8 cellular contexts compared by ENCODE assay signal in the genomic region with DNA sequence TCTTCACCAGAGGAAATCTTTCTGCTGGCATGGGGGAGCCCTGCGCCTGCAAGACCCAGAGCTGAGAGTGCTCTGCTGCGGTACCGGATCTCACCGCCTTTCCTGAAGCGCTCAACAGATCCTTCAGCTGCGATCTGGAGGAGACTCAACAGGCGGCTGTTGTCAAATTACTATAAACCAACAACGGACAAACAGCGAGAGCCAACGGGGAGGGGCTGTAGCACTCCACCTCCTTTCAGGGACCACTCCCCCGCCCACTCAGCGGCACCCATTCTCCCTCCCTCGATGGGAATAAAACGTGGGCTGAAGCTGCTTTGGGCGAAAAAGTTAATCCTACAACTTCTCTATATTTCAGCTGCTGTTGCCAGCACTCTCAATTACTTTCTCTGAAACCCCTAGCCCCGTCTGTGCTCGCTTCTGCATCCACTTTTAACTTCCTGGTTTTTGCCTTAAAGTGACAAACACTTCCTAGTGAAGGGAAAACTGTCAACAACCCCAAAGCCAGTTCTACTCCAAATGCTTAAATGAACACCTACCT. TPM values are rescaled to one million over a fixed set of nuclear protein-coding genes. Genes with fewer than 3 reads are reported as not detected.
A peak's percentile ranks its signal among the peaks of the same experiment; 100 is the strongest.
DNase-seq lines count a peak whose midpoint lies in the region; ATAC-seq and TF ChIP-seq lines count a peak whose summit lies in the region.

A gene with protein sequence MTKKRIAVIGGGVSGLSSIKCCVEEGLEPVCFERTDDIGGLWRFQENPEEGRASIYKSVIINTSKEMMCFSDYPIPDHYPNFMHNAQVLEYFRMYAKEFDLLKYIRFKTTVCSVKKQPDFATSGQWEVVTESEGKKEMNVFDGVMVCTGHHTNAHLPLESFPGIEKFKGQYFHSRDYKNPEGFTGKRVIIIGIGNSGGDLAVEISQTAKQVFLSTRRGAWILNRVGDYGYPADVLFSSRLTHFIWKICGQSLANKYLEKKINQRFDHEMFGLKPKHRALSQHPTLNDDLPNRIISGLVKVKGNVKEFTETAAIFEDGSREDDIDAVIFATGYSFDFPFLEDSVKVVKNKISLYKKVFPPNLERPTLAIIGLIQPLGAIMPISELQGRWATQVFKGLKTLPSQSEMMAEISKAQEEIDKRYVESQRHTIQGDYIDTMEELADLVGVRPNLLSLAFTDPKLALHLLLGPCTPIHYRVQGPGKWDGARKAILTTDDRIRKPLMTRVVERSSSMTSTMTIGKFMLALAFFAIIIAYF (minus strand): TSS at position 147 of the 538 bp plus-strand sequence. CDS start 310 bp downstream, outside the sequence.

- no peak for TF ChIP-seq CTCF in Calu3 (IDR thresholded peaks at IDR 0.05; ENCODE audit: unreplicated experiment)

- peak within 1 kb of the TSS; percentile 47 for H3K27ac Mint-ChIP-seq in Calu3 (ENCODE audit: unreplicated experiment)

- peaks cover 13% of the 10 kb centered on the region for H3K36me3 Mint-ChIP-seq in Calu3 (ENCODE audit: insufficient read depth, unreplicated experiment)

- H3K4me1 Mint-ChIP-seq in Calu3 (ENCODE audit: low read depth, unreplicated experiment): peaks cover 22% of the 10 kb centered on the region

- peak; percentile 73 for ATAC-seq in GM21528 (IDR thresholded peaks at IDR 0.05; ENCODE audit: low FRiP score, unreplicated experiment)

- no peaks in the 10 kb centered on the region for H3K9me3 Mint-ChIP-seq in Calu3 (ENCODE audit: low read depth, unreplicated experiment)

- H3K27me3 Mint-ChIP-seq in Calu3 (ENCODE audit: unreplicated experiment): peaks cover 14% of the 10 kb centered on the region

- peak within 1 kb of the TSS; percentile 91 for H3K4me3 Mint-ChIP-seq in Calu3 (ENCODE audit: low read depth, unreplicated experiment)

- DNase-seq in Calu3 (peak; percentile 58), MV-4-11 (lab: John Stamatoyannopoulos, UW) (peak; percentile 75), D341Med (ENCODE audit: low spot score) (no peak)
- peak; percentile 2 to 18 (median 12) for DNase-seq in activated CD4-positive, CD25-positive, alpha-beta regulatory T cell (lab: John Stamatoyannopoulos, UW)
- DNase-seq in stimulated activated CD4-positive, alpha-beta T cell treated with anti-CD3 and anti-CD28 coated beads, Interleukin-1b, Interleukin-23, amount 100 ng/mL, for 4 hours (ENCODE audit: low read depth in 2 of 2): peak; percentile 11 to 16

- H3K27me3 ChIP-seq in layer of hippocampus (ENCODE audit: control insufficient read depth, insufficient read depth, low read length): no peaks in the 10 kb centered on the region

- peak within 1 kb of the TSS; percentile 23 for H3K27ac ChIP-seq in cingulate gyrus (ENCODE audit: low read depth, low read length)
- peak within 1 kb of the TSS; percentile 46 for H3K27ac ChIP-seq in layer of hippocampus (ENCODE audit: low read depth, low read length)

- CTCF ChIA-PET in Calu3 (lab: Charles Lee): interaction anchor here (0.7 to 1.6 kb wide), 4 partner anchors 11 to 438 kb away, joined by 3 to 8 read pairs (median 4); a partner anchor contains a TSS

- intact Hi-C loops in Calu3 (cut with micrococcal nuclease; ENCODE audit: unreplicated experiment): loop anchor here (2.0 kb wide), 2 partner anchors 14 to 52 kb away; a partner anchor contains a TSS

- no TSS peak for BruUV-seq in Calu3 (replicated peaks; lab: Mats Ljungman, UMichigan)

RNA-seq across cellular contexts. Expression of the gene that starts here (rescaled TPM):
- total RNA-seq in Calu3 (2022): 0.61 and 1.0 TPM in 2 replicates
